ENCODE assay signal across 1 cellular context in genomic region chr5:132369471-132370240, GRCh38.
TF ChIP-seq lines count a peak whose summit lies in the region.

Gene SLC22A5, plus strand, starts transcription at chr5:132369710. Its CDS starts 263 bp downstream, at chr5:132369973.

TF ChIP-seq in HepG2, 621 proteins besides CTCF, POLR2A, EP300 and RAD21 (continued from another document):
- TF ChIP-seq, protein P1, sequence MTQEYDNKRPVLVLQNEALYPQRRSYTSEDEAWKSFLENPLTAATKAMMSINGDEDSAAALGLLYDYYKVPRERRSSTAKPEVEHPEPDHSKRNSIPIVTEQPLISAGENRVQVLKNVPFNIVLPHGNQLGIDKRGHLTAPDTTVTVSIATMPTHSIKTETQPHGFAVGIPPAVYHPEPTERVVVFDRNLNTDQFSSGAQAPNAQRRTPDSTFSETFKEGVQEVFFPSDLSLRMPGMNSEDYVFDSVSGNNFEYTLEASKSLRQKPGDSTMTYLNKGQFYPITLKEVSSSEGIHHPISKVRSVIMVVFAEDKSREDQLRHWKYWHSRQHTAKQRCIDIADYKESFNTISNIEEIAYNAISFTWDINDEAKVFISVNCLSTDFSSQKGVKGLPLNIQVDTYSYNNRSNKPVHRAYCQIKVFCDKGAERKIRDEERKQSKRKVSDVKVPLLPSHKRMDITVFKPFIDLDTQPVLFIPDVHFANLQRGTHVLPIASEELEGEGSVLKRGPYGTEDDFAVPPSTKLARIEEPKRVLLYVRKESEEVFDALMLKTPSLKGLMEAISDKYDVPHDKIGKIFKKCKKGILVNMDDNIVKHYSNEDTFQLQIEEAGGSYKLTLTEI (CRISPR knock-in tag; conservative IDR thresholded peaks at IDR 0.05): no peak
- TF ChIP-seq MAF1 (CRISPR knock-in tag; IDR thresholded peaks at IDR 0.05; ENCODE audit: borderline replicate concordance) (peak; percentile 76; the same call in 1 of the 2 replicates), ZNF430 (CRISPR knock-in tag; IDR thresholded peaks at IDR 0.05) (peak; percentile 86), MED1 (CRISPR knock-in tag; IDR thresholded peaks at IDR 0.05) (peak; percentile 67), LCORL (IDR thresholded peaks at IDR 0.05) (no peak), LCORL (CRISPR knock-in tag; IDR thresholded peaks at IDR 0.05) (peak; percentile 59), ARHGAP35 (CRISPR knock-in tag; IDR thresholded peaks at IDR 0.05; ENCODE audit: borderline replicate concordance) (peak; percentile 51; the same call in 1 of the 2 replicates), HNF4A (CRISPR knock-in tag; IDR thresholded peaks at IDR 0.05) (peak; percentile 12), SAFB2 (CRISPR knock-in tag; IDR thresholded peaks at IDR 0.05; ENCODE audit: borderline replicate concordance, low read depth) (peak; percentile 91; the same call in 1 of the 2 replicates), SRY (CRISPR knock-in tag; IDR thresholded peaks at IDR 0.05) (peak; percentile 73; the same call in 1 of the 2 replicates), SMYD3 (CRISPR knock-in tag; IDR thresholded peaks at IDR 0.05) (0 out of 2 replicates have a peak, but pooled peaks have one; percentile 61), ISL2 (CRISPR knock-in tag; IDR thresholded peaks at IDR 0.05) (peak; percentile 64), ZNF772 (CRISPR knock-in tag; IDR thresholded peaks at IDR 0.05) (peak; percentile 76; the same call in 1 of the 2 replicates), ZC3H13 (CRISPR knock-in tag; IDR thresholded peaks at IDR 0.05) (peak; percentile 37), ERF (CRISPR knock-in tag; IDR thresholded peaks at IDR 0.05) (peak; percentile 77), NFATC3 (CRISPR knock-in tag; IDR thresholded peaks at IDR 0.05) (no peak), HNRNPL (IDR thresholded peaks at IDR 0.05; ENCODE audit: low read depth, low read length) (0 out of 2 replicates have a peak, but pooled peaks have one; percentile 30), ZNF556 (CRISPR knock-in tag; IDR thresholded peaks at IDR 0.05; ENCODE audit: borderline replicate concordance) (peak; percentile 66; the same call in 1 of the 2 replicates), HNF4G (IDR thresholded peaks at IDR 0.05; ENCODE audit: borderline replicate concordance, low read depth, low read length) (no peak), HNF4G (CRISPR knock-in tag; IDR thresholded peaks at IDR 0.05; ENCODE audit: borderline replicate concordance, low read depth) (0 out of 2 replicates have a peak, but pooled peaks have one; percentile 29), SNAPC2 (CRISPR knock-in tag; IDR thresholded peaks at IDR 0.05) (peak; percentile 92), TMF1 (CRISPR knock-in tag; IDR thresholded peaks at IDR 0.05; ENCODE audit: low read depth) (peak; percentile 86), CHCHD3 (CRISPR knock-in tag; IDR thresholded peaks at IDR 0.05) (peak; percentile 76; the same call in 1 of the 2 replicates), ZSCAN25 (CRISPR knock-in tag; IDR thresholded peaks at IDR 0.05) (0 out of 2 replicates have a peak, but pooled peaks have one; percentile 34), ZNF333 (CRISPR knock-in tag; IDR thresholded peaks at IDR 0.05; ENCODE audit: borderline replicate concordance) (0 out of 2 replicates have a peak, but pooled peaks have one; percentile 54), CCDC6 (CRISPR knock-in tag; IDR thresholded peaks at IDR 0.05) (peak; percentile 94), NAIF1 (CRISPR knock-in tag; IDR thresholded peaks at IDR 0.05; ENCODE audit: borderline replicate concordance) (0 out of 2 replicates have a peak, but pooled peaks have one; percentile 66), TBX2 (CRISPR knock-in tag; IDR thresholded peaks at IDR 0.05; ENCODE audit: borderline replicate concordance) (peak; percentile 48; the same call in 1 of the 2 replicates), ZNF850 (CRISPR knock-in tag; conservative IDR thresholded peaks at IDR 0.05) (no peak)
- TF ChIP-seq, protein P2, sequence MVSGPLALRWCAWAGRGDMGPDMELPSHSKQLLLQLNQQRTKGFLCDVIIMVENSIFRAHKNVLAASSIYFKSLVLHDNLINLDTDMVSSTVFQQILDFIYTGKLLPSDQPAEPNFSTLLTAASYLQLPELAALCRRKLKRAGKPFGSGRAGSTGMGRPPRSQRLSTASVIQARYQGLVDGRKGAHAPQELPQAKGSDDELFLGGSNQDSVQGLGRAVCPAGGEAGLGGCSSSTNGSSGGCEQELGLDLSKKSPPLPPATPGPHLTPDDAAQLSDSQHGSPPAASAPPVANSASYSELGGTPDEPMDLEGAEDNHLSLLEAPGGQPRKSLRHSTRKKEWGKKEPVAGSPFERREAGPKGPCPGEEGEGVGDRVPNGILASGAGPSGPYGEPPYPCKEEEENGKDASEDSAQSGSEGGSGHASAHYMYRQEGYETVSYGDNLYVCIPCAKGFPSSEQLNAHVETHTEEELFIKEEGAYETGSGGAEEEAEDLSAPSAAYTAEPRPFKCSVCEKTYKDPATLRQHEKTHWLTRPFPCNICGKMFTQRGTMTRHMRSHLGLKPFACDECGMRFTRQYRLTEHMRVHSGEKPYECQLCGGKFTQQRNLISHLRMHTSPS (CRISPR knock-in tag; IDR thresholded peaks at IDR 0.05; ENCODE audit: low read depth): 0 out of 2 replicates have a peak, but pooled peaks have one; percentile 46
- TF ChIP-seq, protein P3, sequence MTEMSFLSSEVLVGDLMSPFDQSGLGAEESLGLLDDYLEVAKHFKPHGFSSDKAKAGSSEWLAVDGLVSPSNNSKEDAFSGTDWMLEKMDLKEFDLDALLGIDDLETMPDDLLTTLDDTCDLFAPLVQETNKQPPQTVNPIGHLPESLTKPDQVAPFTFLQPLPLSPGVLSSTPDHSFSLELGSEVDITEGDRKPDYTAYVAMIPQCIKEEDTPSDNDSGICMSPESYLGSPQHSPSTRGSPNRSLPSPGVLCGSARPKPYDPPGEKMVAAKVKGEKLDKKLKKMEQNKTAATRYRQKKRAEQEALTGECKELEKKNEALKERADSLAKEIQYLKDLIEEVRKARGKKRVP (CRISPR knock-in tag; IDR thresholded peaks at IDR 0.05): no peak
- TF ChIP-seq, protein P4, sequence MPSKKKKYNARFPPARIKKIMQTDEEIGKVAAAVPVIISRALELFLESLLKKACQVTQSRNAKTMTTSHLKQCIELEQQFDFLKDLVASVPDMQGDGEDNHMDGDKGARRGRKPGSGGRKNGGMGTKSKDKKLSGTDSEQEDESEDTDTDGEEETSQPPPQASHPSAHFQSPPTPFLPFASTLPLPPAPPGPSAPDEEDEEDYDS (CRISPR knock-in tag; IDR thresholded peaks at IDR 0.05): 0 out of 2 replicates have a peak, but pooled peaks have one; percentile 4
